ENCODE assay signal across 6 cellular contexts in the genomic region with DNA sequence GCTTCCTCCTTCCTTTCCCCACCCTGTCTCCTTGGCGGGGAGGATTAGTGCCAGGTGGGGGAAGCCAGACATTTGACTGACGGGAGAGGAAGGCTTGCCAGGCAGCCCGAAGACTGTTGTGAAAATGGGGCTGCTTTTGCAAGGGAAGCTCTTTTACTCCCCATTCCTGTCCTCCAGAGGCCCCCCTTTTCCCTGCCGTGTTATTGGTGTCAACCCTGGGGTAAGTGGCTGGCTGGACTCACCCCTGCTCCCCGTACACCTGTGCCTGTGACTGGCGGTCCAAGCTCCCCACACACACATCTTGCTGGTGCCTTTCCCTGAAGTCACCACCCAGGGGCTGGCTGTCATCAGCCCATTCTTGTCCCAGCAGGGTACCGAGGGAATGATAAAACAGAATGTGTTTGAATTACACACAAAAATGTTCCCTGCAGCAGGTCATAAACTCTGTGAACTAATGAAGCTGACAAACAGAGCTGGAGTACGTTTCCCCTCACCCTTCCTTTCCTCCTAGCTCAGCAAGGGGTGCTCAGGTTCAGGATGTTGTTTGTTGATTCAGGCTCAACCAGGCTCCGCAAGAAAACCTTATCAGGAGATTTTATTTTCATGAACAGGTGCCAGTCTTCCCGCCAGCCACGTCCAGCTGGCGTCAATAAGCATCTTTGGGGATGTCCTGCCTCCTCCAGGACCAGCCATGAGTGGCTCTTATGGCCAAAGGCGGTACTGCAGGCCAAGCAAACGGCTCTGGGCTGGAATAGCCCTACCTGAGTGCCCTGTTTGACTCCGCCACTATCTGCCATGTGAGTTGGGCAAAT. TPM values are rescaled to one million over a fixed set of nuclear protein-coding genes. Genes with fewer than 3 reads are reported as not detected.
DNase-seq lines count a peak whose midpoint lies in the region; ATAC-seq and TF ChIP-seq lines count a peak whose summit lies in the region.

No MANE protein-coding gene starts in this region.

- H3K27ac ChIP-seq in thoracic aorta, result no peak overlapping the region

- H3K27me3 Mint-ChIP-seq in endothelial cell (ENCODE audit: unreplicated experiment), result peaks cover 7% of the 10 kb centered on the region

- peak; percentile 89 for TF ChIP-seq CTCF in endothelial cell (IDR thresholded peaks at IDR 0.05; ENCODE audit: unreplicated experiment)
- peak; percentile 90 for TF ChIP-seq CTCF in thoracic aorta (IDR thresholded peaks at IDR 0.05)

- peaks cover 4 to 8% of the 10 kb centered on the region in 2 donors for H3K4me1 ChIP-seq in thoracic aorta (ENCODE audit: control insufficient read depth in 1 of 2, low read depth in 2 of 2)

- peaks cover 53% of the 10 kb centered on the region for H3K4me1 Mint-ChIP-seq in endothelial cell (ENCODE audit: unreplicated experiment)

- DNase-seq in SKM-1 treated with dmso at 0.1 percent for 144 hours (lab: John Stamatoyannopoulos, UW; ENCODE audit: unreplicated experiment) (peak; percentile 11), SKM-1 (lab: John Stamatoyannopoulos, UW; ENCODE audit: unreplicated experiment) (no peak), NCI-H524 treated with DMSO at 0.1 percent for 48 hours (lab: John Stamatoyannopoulos, UW) (peak; percentile 91), endothelial cell (ENCODE audit: low spot score) (peak; percentile 83), thoracic aorta (ENCODE audit: low spot score) (no peak), globus pallidus (ENCODE audit: low spot score) (no peak)

- no peak for ATAC-seq in thoracic aorta (ENCODE audit: insufficient number of reproducible peaks, low FRiP score, low read depth)

- no peaks in the 10 kb centered on the region for H3K27me3 ChIP-seq in thoracic aorta (replicated peaks; ENCODE audit: insufficient read depth)

- H3K27ac Mint-ChIP-seq in endothelial cell (ENCODE audit: unreplicated experiment), result peak overlapping the region; percentile 97

- peak overlapping the region; percentile 79 for H3K4me3 Mint-ChIP-seq in endothelial cell (ENCODE audit: unreplicated experiment)

- no peaks in the 10 kb centered on the region for H3K9me3 Mint-ChIP-seq in endothelial cell (ENCODE audit: unreplicated experiment)

- H3K36me3 ChIP-seq in thoracic aorta, result no peaks in the 10 kb centered on the region

- H3K9me3 ChIP-seq in thoracic aorta, result no peaks in the 10 kb centered on the region

- H3K36me3 Mint-ChIP-seq in endothelial cell (ENCODE audit: low read depth, unreplicated experiment), result peaks cover 9% of the 10 kb centered on the region

- no peak overlapping the region for H3K4me3 ChIP-seq in thoracic aorta

RNA-seq across cellular contexts. Expression of a gene that starts 4.3 kb away (rescaled TPM):
- total RNA-seq in endothelial cell (ENCODE audit: unreplicated experiment), result 43.4 TPM
- total RNA-seq in thoracic aorta, result 1 to 10 TPM; 6.1 to 7.6 TPM

RNA-seq across cellular contexts. Expression of a gene that starts 17.7 kb away (rescaled TPM):
- 50.9 TPM for total RNA-seq in endothelial cell (ENCODE audit: unreplicated experiment)
- 10 to 100 TPM in 1 of 2 donors, 1 to 10 TPM in 1; 9.2 to 10.0 TPM for total RNA-seq in thoracic aorta

RNA-seq across cellular contexts. Expression of a gene that starts 26.1 kb away (rescaled TPM):
- 13.5 TPM for total RNA-seq in endothelial cell (ENCODE audit: unreplicated experiment)
- total RNA-seq in thoracic aorta, result 10 to 100 TPM; 57.9 to 80.0 TPM

RNA-seq across cellular contexts. Expression of a gene that starts 48.8 kb away (rescaled TPM):
- total RNA-seq in endothelial cell (ENCODE audit: unreplicated experiment) (115 TPM), thoracic aorta (10 to 100 TPM; 19.6 to 45.7 TPM)

RNA-seq across cellular contexts. Expression of a gene that starts 58.5 kb away (rescaled TPM):
- 33.5 TPM for total RNA-seq in endothelial cell (ENCODE audit: unreplicated experiment)
- total RNA-seq in thoracic aorta, result 10 to 100 TPM; 18.7 to 22.7 TPM

Comparison
In these comparisons a context has a peak if more than half of its experiments do, and no peak if none do; other contexts are left out.
1. DNase-seq: peak in SKM-1 treated with dmso at 0.1 percent for 144 hours (single experiment), NCI-H524 treated with DMSO at 0.1 percent for 48 hours (single experiment) and endothelial cell (single experiment); none in SKM-1 (single experiment), thoracic aorta (single experiment) and globus pallidus (single experiment).